ENCODE assay signal across 1 cellular context in genomic region chr16:9901-10665, GRCh38.
TF ChIP-seq lines count a peak whose summit lies in the region.

No MANE protein-coding gene starts in this region.

TF ChIP-seq in GM12878, 131 proteins besides CTCF, POLR2A, EP300 and RAD21 (continued from another document):
- TF ChIP-seq MXI1 (IDR thresholded peaks at IDR 0.05; ENCODE audit: low read depth, low read length) = no peak
